In the genomic region with DNA sequence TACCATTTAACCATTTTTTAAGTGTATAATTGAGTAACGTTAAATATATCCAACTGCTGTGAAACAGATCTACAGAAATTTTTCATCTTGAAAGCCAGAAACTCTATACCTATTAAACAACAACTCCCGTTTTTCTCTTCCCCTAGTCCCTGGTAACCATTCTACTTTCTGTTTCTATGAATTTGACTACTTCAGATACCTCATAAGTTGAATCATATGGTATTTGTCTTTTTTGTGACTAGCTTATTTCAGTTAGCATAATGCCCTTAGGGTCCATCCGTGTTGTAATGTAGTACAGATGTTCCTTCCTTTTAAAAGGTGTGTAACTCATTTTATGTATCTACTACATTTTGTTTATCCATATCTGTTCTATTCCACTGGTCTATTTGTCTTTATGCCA, we compare ENCODE assay signal across 13 cellular contexts. TPM values are rescaled to one million over a fixed set of nuclear protein-coding genes. Genes with fewer than 3 reads are reported as not detected.
DNase-seq lines count a peak whose midpoint lies in the region; ATAC-seq, FAIRE-seq and TF ChIP-seq lines count a peak whose summit lies in the region.
"Had no signal": no experiment of that assay in that cellular context is flagged by ENCODE, and none has a peak within 500 bp of the region (broad histone marks: within the 10 kb centered on the region; RNA-seq: fewer than 3 reads in every experiment).

No MANE protein-coding gene starts in this region.

- H3K27ac ChIP-seq in CD8-positive, alpha-beta T cell (ENCODE audit: low read depth, low read length) = no peak overlapping the region
- no peak overlapping the region for H3K27ac ChIP-seq in spleen
- H3K27ac ChIP-seq: epithelial cell of prostate, ovary, transverse colon, VCaP had no signal

- H3K4me1 Mint-ChIP-seq in CD8-positive, alpha-beta T cell (ENCODE audit: low read depth) = peaks cover 81% of the 10 kb centered on the region
- peaks cover 56% of the 10 kb centered on the region for H3K4me1 Mint-ChIP-seq in activated naive CD8-positive, alpha-beta T cell treated with anti-CD3 and anti-CD28 coated beads for 36 hours
- peaks cover 15% of the 10 kb centered on the region for H3K4me1 Mint-ChIP-seq in chondrocyte (ENCODE audit: low read depth)

- no peak for TF ChIP-seq POLR2A in spleen (IDR thresholded peaks at IDR 0.05)

- H3K27me3 Mint-ChIP-seq in CD8-positive, alpha-beta T cell (ENCODE audit: low read depth) = no peaks in the 10 kb centered on the region
- H3K27me3 Mint-ChIP-seq in activated naive CD8-positive, alpha-beta T cell treated with anti-CD3 and anti-CD28 coated beads for 36 hours = no peaks in the 10 kb centered on the region
- H3K27me3 Mint-ChIP-seq in chondrocyte (ENCODE audit: low read depth) = no peaks in the 10 kb centered on the region

- no peak for DNase-seq in CD8-positive, alpha-beta T cell
- DNase-seq in GM19239 (ENCODE audit: insufficient read length, low spot score) (no peak), chondrocyte (ENCODE audit: low spot score) (no peak), spleen (no peak), GM20000 (ENCODE audit: low spot score) (no peak), left ventricle myocardium superior (no peak)
- no peak for DNase-seq in activated naive CD8-positive, alpha-beta T cell treated with anti-CD3 and anti-CD28 coated beads for 36 hours
- DNase-seq: islet precursor cell, ovary, transverse colon had no signal

- no peak for TF ChIP-seq CTCF in CD8-positive, alpha-beta T cell (IDR thresholded peaks at IDR 0.05)
- TF ChIP-seq CTCF in chondrocyte (IDR thresholded peaks at IDR 0.05) (no peak), spleen (IDR thresholded peaks at IDR 0.05 in 8 of 11, conservative IDR thresholded peaks at IDR 0.05 in 3 of 11) (no peak), GM20000 (IDR thresholded peaks at IDR 0.05; ENCODE audit: extremely low read depth, missing control alignments) (no peak)

- H3K27ac Mint-ChIP-seq in CD8-positive, alpha-beta T cell = peak overlapping the region; percentile 78
- peak overlapping the region; percentile 51 for H3K27ac Mint-ChIP-seq in activated naive CD8-positive, alpha-beta T cell treated with anti-CD3 and anti-CD28 coated beads for 36 hours
- H3K27ac Mint-ChIP-seq in chondrocyte (ENCODE audit: unreplicated experiment) = no peak overlapping the region

- H3K4me3 ChIP-seq in CD8-positive, alpha-beta T cell (ENCODE audit: low read depth, low read length) = no peak overlapping the region
- H3K4me3 ChIP-seq in spleen = no peak overlapping the region
- H3K4me3 ChIP-seq: ovary, transverse colon had no signal

- peak overlapping the region; percentile 30 for H3K4me3 Mint-ChIP-seq in CD8-positive, alpha-beta T cell
- no peak overlapping the region for H3K4me3 Mint-ChIP-seq in activated naive CD8-positive, alpha-beta T cell treated with anti-CD3 and anti-CD28 coated beads for 36 hours
- H3K4me3 Mint-ChIP-seq in chondrocyte (ENCODE audit: unreplicated experiment) = no peak overlapping the region

- no peaks in the 10 kb centered on the region for H3K36me3 ChIP-seq in CD8-positive, alpha-beta T cell (ENCODE audit: insufficient read depth, low read length)
- H3K36me3 ChIP-seq in spleen = no peaks in the 10 kb centered on the region
- H3K36me3 ChIP-seq: ovary, transverse colon had no signal

- CTCF ChIA-PET in CD8-positive, alpha-beta T cell (lab: Charles Lee) = no interaction called here

- H3K4me1 ChIP-seq in CD8-positive, alpha-beta T cell (ENCODE audit: insufficient read depth, low read length) = peaks cover 32% of the 10 kb centered on the region
- H3K4me1 ChIP-seq in spleen = peaks cover 0 to 88% (median 29%) of the 10 kb centered on the region in 6 donors

- H3K27me3 ChIP-seq in CD8-positive, alpha-beta T cell (ENCODE audit: insufficient read depth, low read length) = no peaks in the 10 kb centered on the region
- no peaks in the 10 kb centered on the region for H3K27me3 ChIP-seq in spleen (replicated peaks in 1 of 7)
- H3K27me3 ChIP-seq: ovary, transverse colon had no signal

- POLR2A ChIA-PET in CD8-positive, alpha-beta T cell (lab: Charles Lee) = interaction anchor here (1.2 kb wide), 1 partner anchor 25 kb away, joined by 3 read pairs; no protein-coding TSS in a partner anchor

- no peak for ATAC-seq in CD8-positive, alpha-beta T cell
- peak; percentile 51 for ATAC-seq in HG03103 (IDR thresholded peaks at IDR 0.05; ENCODE audit: low read depth, unreplicated experiment)
- ATAC-seq in left ventricle myocardium superior = no peak

- no peaks in the 10 kb centered on the region for H3K9me3 Mint-ChIP-seq in CD8-positive, alpha-beta T cell
- no peaks in the 10 kb centered on the region for H3K9me3 Mint-ChIP-seq in activated naive CD8-positive, alpha-beta T cell treated with anti-CD3 and anti-CD28 coated beads for 36 hours
- H3K9me3 Mint-ChIP-seq in chondrocyte (ENCODE audit: low read depth) = peaks cover 4% of the 10 kb centered on the region

- intact Hi-C loops in CD8-positive, alpha-beta T cell (cut with DNase I, micrococcal nuclease) = no loop called here
- intact Hi-C loops in spleen (cut with DNase I; ENCODE audit: low total_unique reads) (no loop called here), left ventricle myocardium superior (cut with micrococcal nuclease) (no loop called here)

- 64 to 81% (median 68%) methylated on average over 3 of the region's 3 CpGs for WGBS in spleen, 5 donors

- FAIRE-seq in GM19239 (lab: Jason Lieb, UNC) = peak; percentile 85

- H3K36me3 Mint-ChIP-seq in CD8-positive, alpha-beta T cell = peaks cover 19% of the 10 kb centered on the region
- peaks cover 19% of the 10 kb centered on the region for H3K36me3 Mint-ChIP-seq in activated naive CD8-positive, alpha-beta T cell treated with anti-CD3 and anti-CD28 coated beads for 36 hours
- no peaks in the 10 kb centered on the region for H3K36me3 Mint-ChIP-seq in chondrocyte (ENCODE audit: low read depth)

- no peaks in the 10 kb centered on the region for H3K9me3 ChIP-seq in CD8-positive, alpha-beta T cell (ENCODE audit: low read length)
- no peaks in the 10 kb centered on the region for H3K9me3 ChIP-seq in spleen
- H3K9me3 ChIP-seq: ovary, transverse colon had no signal

RNA-seq across cellular contexts. Expression of a gene that starts 48.7 kb away (rescaled TPM):
- total RNA-seq in CD8-positive, alpha-beta T cell = 100 to 1,000 TPM; 104 to 105 TPM
- 100 to 1,000 TPM; 109 to 112 TPM for total RNA-seq in activated naive CD8-positive, alpha-beta T cell treated with anti-CD3 and anti-CD28 coated beads for 36 hours
- total RNA-seq in chondrocyte = 36.1 to 48.8 TPM (median 39.4 TPM) in 3 replicates
- total RNA-seq in spleen = 100 to 1,000 TPM in 3 of 7 donors, 10 to 100 TPM in 4; 83.3 to 106 (median 97.8) TPM
- polyA plus RNA-seq in spleen = 10 to 100 TPM; 17.9 to 23.0 (median 21.6) TPM
- 34.8 TPM for total RNA-seq in left ventricle myocardium superior
